In genomic region chr11:71705086-71705737, GRCh38 we compare ENCODE assay signal across 2 cellular contexts.
TF ChIP-seq lines count a peak whose summit lies in the region.

No MANE protein-coding gene starts in this region.

TF ChIP-seq in GM12878, 131 proteins besides CTCF, POLR2A, EP300 and RAD21:
- TF ChIP-seq, protein P1, sequence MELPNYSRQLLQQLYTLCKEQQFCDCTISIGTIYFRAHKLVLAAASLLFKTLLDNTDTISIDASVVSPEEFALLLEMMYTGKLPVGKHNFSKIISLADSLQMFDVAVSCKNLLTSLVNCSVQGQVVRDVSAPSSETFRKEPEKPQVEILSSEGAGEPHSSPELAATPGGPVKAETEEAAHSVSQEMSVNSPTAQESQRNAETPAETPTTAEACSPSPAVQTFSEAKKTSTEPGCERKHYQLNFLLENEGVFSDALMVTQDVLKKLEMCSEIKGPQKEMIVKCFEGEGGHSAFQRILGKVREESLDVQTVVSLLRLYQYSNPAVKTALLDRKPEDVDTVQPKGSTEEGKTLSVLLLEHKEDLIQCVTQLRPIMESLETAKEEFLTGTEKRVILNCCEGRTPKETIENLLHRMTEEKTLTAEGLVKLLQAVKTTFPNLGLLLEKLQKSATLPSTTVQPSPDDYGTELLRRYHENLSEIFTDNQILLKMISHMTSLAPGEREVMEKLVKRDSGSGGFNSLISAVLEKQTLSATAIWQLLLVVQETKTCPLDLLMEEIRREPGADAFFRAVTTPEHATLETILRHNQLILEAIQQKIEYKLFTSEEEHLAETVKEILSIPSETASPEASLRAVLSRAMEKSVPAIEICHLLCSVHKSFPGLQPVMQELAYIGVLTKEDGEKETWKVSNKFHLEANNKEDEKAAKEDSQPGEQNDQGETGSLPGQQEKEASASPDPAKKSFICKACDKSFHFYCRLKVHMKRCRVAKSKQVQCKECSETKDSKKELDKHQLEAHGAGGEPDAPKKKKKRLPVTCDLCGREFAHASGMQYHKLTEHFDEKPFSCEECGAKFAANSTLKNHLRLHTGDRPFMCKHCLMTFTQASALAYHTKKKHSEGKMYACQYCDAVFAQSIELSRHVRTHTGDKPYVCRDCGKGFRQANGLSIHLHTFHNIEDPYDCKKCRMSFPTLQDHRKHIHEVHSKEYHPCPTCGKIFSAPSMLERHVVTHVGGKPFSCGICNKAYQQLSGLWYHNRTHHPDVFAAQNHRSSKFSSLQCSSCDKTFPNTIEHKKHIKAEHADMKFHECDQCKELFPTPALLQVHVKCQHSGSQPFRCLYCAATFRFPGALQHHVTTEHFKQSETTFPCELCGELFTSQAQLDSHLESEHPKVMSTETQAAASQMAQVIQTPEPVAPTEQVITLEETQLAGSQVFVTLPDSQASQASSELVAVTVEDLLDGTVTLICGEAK (IDR thresholded peaks at IDR 0.05; ENCODE audit: borderline replicate concordance), result peak; percentile 63
TF ChIP-seq in GM12878: peak in this region for 1; not testable (repeated sequence) for 130.

TF ChIP-seq in HepG2, 621 proteins besides CTCF, POLR2A, EP300 and RAD21:
- TF ChIP-seq, protein P1 (IDR thresholded peaks at IDR 0.05), result peak; percentile 43; the same call in 1 of the 2 replicates
- TF ChIP-seq, protein P1 (CRISPR knock-in tag; IDR thresholded peaks at IDR 0.05), result peak; percentile 88
